ENCODE assay signal across 1 cellular context in genomic region chr19:45952691-45953505, GRCh38.
TF ChIP-seq lines count a peak whose summit lies in the region.

No MANE protein-coding gene starts in this region.

TF ChIP-seq in HepG2, 621 proteins besides CTCF, POLR2A, EP300 and RAD21 (continued from another document and continues in another):
- TF ChIP-seq JARID2 (CRISPR knock-in tag; IDR thresholded peaks at IDR 0.05; ENCODE audit: insufficient replicate concordance): no peak
- no peak for TF ChIP-seq SUZ12 (IDR thresholded peaks at IDR 0.05; ENCODE audit: low read depth, low read length)
- TF ChIP-seq ZNF460 (CRISPR knock-in tag; IDR thresholded peaks at IDR 0.05; ENCODE audit: borderline replicate concordance): no peak
- no peak for TF ChIP-seq ZBTB42 (CRISPR knock-in tag; IDR thresholded peaks at IDR 0.05)
- TF ChIP-seq KLF11 (CRISPR knock-in tag; IDR thresholded peaks at IDR 0.05): no peak
- no peak for TF ChIP-seq ARHGAP35 (CRISPR knock-in tag; IDR thresholded peaks at IDR 0.05; ENCODE audit: borderline replicate concordance)
- TF ChIP-seq, protein P1, sequence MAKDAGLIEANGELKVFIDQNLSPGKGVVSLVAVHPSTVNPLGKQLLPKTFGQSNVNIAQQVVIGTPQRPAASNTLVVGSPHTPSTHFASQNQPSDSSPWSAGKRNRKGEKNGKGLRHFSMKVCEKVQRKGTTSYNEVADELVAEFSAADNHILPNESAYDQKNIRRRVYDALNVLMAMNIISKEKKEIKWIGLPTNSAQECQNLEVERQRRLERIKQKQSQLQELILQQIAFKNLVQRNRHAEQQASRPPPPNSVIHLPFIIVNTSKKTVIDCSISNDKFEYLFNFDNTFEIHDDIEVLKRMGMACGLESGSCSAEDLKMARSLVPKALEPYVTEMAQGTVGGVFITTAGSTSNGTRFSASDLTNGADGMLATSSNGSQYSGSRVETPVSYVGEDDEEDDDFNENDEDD (CRISPR knock-in tag; IDR thresholded peaks at IDR 0.05; ENCODE audit: borderline replicate concordance): no peak
- no peak for TF ChIP-seq NFIB (CRISPR knock-in tag; IDR thresholded peaks at IDR 0.05; ENCODE audit: borderline replicate concordance)
- 0 out of 2 replicates have a peak, but pooled peaks have one; percentile 28 for TF ChIP-seq HDAC2 (CRISPR knock-in tag; IDR thresholded peaks at IDR 0.05)
- no peak for TF ChIP-seq CEBPG (CRISPR knock-in tag; IDR thresholded peaks at IDR 0.05)
- no peak for TF ChIP-seq SKI (IDR thresholded peaks at IDR 0.05; ENCODE audit: partially characterized antibody)
- TF ChIP-seq, protein P2, sequence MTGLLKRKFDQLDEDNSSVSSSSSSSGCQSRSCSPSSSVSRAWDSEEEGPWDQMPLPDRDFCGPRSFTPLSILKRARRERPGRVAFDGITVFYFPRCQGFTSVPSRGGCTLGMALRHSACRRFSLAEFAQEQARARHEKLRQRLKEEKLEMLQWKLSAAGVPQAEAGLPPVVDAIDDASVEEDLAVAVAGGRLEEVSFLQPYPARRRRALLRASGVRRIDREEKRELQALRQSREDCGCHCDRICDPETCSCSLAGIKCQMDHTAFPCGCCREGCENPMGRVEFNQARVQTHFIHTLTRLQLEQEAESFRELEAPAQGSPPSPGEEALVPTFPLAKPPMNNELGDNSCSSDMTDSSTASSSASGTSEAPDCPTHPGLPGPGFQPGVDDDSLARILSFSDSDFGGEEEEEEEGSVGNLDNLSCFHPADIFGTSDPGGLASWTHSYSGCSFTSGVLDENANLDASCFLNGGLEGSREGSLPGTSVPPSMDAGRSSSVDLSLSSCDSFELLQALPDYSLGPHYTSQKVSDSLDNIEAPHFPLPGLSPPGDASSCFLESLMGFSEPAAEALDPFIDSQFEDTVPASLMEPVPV (CRISPR knock-in tag; IDR thresholded peaks at IDR 0.05): 0 out of 2 replicates have a peak, but pooled peaks have one; percentile 47
- no peak for TF ChIP-seq ZNF33A (CRISPR knock-in tag; IDR thresholded peaks at IDR 0.05; ENCODE audit: borderline replicate concordance)
- TF ChIP-seq MNT (IDR thresholded peaks at IDR 0.05): no peak
- TF ChIP-seq HOMEZ (CRISPR knock-in tag; IDR thresholded peaks at IDR 0.05; ENCODE audit: low read depth): no peak
- TF ChIP-seq ZNF619 (CRISPR knock-in tag; IDR thresholded peaks at IDR 0.05): no peak
- TF ChIP-seq BRCA1 (CRISPR knock-in tag; IDR thresholded peaks at IDR 0.05): no peak
- TF ChIP-seq BCL6 (CRISPR knock-in tag; IDR thresholded peaks at IDR 0.05): 0 out of 2 replicates have a peak, but pooled peaks have one; percentile 15
- TF ChIP-seq HIVEP1 (CRISPR knock-in tag; IDR thresholded peaks at IDR 0.05): no peak
- peak; percentile 32; the same call in 1 of the 2 replicates for TF ChIP-seq FOSL2 (CRISPR knock-in tag; IDR thresholded peaks at IDR 0.05)
- TF ChIP-seq CREB1 (IDR thresholded peaks at IDR 0.05): no peak
- no peak for TF ChIP-seq CREB1 (CRISPR knock-in tag; IDR thresholded peaks at IDR 0.05)
- no peak for TF ChIP-seq SIX1 (CRISPR knock-in tag; IDR thresholded peaks at IDR 0.05; ENCODE audit: borderline replicate concordance)
- no peak for TF ChIP-seq ZNF326 (CRISPR knock-in tag; IDR thresholded peaks at IDR 0.05; ENCODE audit: borderline replicate concordance)
- TF ChIP-seq ZSCAN25 (CRISPR knock-in tag; IDR thresholded peaks at IDR 0.05): no peak
- no peak for TF ChIP-seq ZNF101 (CRISPR knock-in tag; IDR thresholded peaks at IDR 0.05; ENCODE audit: borderline replicate concordance, low read depth)
- no peak for TF ChIP-seq TP53 (CRISPR knock-in tag; conservative IDR thresholded peaks at IDR 0.05)
- TF ChIP-seq NFYC (CRISPR knock-in tag; IDR thresholded peaks at IDR 0.05): no peak
- TF ChIP-seq SCMH1 (CRISPR knock-in tag; IDR thresholded peaks at IDR 0.05; ENCODE audit: borderline replicate concordance): no peak
- TF ChIP-seq CBX5 (CRISPR knock-in tag; IDR thresholded peaks at IDR 0.05; ENCODE audit: borderline replicate concordance): no peak
- TF ChIP-seq ZNF607 (CRISPR knock-in tag; IDR thresholded peaks at IDR 0.05; ENCODE audit: borderline replicate concordance): peak; percentile 59
- TF ChIP-seq NRL (CRISPR knock-in tag; IDR thresholded peaks at IDR 0.05; ENCODE audit: borderline replicate concordance): peak; percentile 33; the same call in 1 of the 2 replicates
- TF ChIP-seq TCF7L2 (IDR thresholded peaks at IDR 0.05; ENCODE audit: low read depth, low read length): no peak
- 0 out of 2 replicates have a peak, but pooled peaks have one; percentile 31 for TF ChIP-seq THAP11 (CRISPR knock-in tag; IDR thresholded peaks at IDR 0.05)
- TF ChIP-seq RBM22 (optimal IDR thresholded peaks at IDR 0.05; ENCODE audit: low read length): no peak
- TF ChIP-seq ZNF605 (CRISPR knock-in tag; IDR thresholded peaks at IDR 0.05): no peak; the same call in 1 of the 2 replicates
- no peak for TF ChIP-seq CCAR2 (optimal IDR thresholded peaks at IDR 0.05; ENCODE audit: low read depth, low read length)
- peak; percentile 75 for TF ChIP-seq SALL1 (CRISPR knock-in tag; IDR thresholded peaks at IDR 0.05)
- TF ChIP-seq HCFC1 (IDR thresholded peaks at IDR 0.05; ENCODE audit: low read depth, low read length): no peak
- peak; percentile 73; the same call in 1 of the 2 replicates for TF ChIP-seq ZNF225 (CRISPR knock-in tag; IDR thresholded peaks at IDR 0.05)
- TF ChIP-seq, protein P3, sequence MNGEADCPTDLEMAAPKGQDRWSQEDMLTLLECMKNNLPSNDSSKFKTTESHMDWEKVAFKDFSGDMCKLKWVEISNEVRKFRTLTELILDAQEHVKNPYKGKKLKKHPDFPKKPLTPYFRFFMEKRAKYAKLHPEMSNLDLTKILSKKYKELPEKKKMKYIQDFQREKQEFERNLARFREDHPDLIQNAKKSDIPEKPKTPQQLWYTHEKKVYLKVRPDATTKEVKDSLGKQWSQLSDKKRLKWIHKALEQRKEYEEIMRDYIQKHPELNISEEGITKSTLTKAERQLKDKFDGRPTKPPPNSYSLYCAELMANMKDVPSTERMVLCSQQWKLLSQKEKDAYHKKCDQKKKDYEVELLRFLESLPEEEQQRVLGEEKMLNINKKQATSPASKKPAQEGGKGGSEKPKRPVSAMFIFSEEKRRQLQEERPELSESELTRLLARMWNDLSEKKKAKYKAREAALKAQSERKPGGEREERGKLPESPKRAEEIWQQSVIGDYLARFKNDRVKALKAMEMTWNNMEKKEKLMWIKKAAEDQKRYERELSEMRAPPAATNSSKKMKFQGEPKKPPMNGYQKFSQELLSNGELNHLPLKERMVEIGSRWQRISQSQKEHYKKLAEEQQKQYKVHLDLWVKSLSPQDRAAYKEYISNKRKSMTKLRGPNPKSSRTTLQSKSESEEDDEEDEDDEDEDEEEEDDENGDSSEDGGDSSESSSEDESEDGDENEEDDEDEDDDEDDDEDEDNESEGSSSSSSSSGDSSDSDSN (CRISPR knock-in tag; IDR thresholded peaks at IDR 0.05): no peak
- peak; percentile 48; the same call in 1 of the 2 replicates for TF ChIP-seq ZBTB38 (CRISPR knock-in tag; IDR thresholded peaks at IDR 0.05)
- peak; percentile 71; the same call in 1 of the 2 replicates for TF ChIP-seq TSC22D2 (CRISPR knock-in tag; IDR thresholded peaks at IDR 0.05; ENCODE audit: borderline replicate concordance)
- TF ChIP-seq SOX5 (CRISPR knock-in tag; IDR thresholded peaks at IDR 0.05; ENCODE audit: borderline replicate concordance): no peak
- TF ChIP-seq ATF7-NPFF (CRISPR knock-in tag; IDR thresholded peaks at IDR 0.05; ENCODE audit: low read depth): no peak
- no peak for TF ChIP-seq ZNF816 (CRISPR knock-in tag; IDR thresholded peaks at IDR 0.05; ENCODE audit: borderline replicate concordance)
- no peak for TF ChIP-seq CBX2 (IDR thresholded peaks at IDR 0.05; ENCODE audit: low read depth, low read length)
- no peak for TF ChIP-seq CBX2 (CRISPR knock-in tag; IDR thresholded peaks at IDR 0.05; ENCODE audit: low read depth)
- TF ChIP-seq ZNF574 (CRISPR knock-in tag; IDR thresholded peaks at IDR 0.05): peak; percentile 56
- TF ChIP-seq ZNF501 (CRISPR knock-in tag; IDR thresholded peaks at IDR 0.05): no peak
- no peak for TF ChIP-seq KAT2B (IDR thresholded peaks at IDR 0.05; ENCODE audit: borderline replicate concordance, low read depth, low read length)
- TF ChIP-seq, protein P4, sequence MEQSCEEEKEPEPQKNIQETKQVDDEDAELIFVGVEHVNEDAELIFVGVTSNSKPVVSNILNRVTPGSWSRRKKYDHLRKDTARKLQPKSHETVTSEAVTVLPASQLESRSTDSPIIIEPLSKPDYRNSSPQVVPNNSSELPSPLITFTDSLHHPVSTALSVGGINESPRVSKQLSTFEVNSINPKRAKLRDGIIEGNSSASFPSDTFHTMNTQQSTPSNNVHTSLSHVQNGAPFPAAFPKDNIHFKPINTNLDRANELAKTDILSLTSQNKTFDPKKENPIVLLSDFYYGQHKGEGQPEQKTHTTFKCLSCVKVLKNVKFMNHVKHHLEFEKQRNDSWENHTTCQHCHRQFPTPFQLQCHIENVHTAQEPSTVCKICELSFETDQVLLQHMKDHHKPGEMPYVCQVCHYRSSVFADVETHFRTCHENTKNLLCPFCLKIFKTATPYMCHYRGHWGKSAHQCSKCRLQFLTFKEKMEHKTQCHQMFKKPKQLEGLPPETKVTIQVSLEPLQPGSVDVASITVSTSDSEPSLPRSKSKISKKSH (CRISPR knock-in tag; IDR thresholded peaks at IDR 0.05; ENCODE audit: borderline replicate concordance): no peak
- no peak for TF ChIP-seq GLMP (CRISPR knock-in tag; IDR thresholded peaks at IDR 0.05; ENCODE audit: borderline replicate concordance)
- no peak for TF ChIP-seq ZFY (CRISPR knock-in tag; IDR thresholded peaks at IDR 0.05)
- no peak for TF ChIP-seq POLR2AphosphoS5 (IDR thresholded peaks at IDR 0.05; ENCODE audit: low read depth, low read length)
- no peak for TF ChIP-seq NFYB (CRISPR knock-in tag; IDR thresholded peaks at IDR 0.05)
